In genomic region chr11:1908579-1908978, GRCh38 we compare ENCODE assay signal across 17 cellular contexts. TPM values are rescaled to one million over a fixed set of nuclear protein-coding genes. Genes with fewer than 3 reads are reported as not detected.
DNase-seq lines count a peak whose midpoint lies in the region; TF ChIP-seq lines count a peak whose summit lies in the region.
"Had no signal": no experiment of that assay in that cellular context is flagged by ENCODE, and none has a peak within 500 bp of the region (broad histone marks: within the 10 kb centered on the region; RNA-seq: fewer than 3 reads in every experiment).

No MANE protein-coding gene starts in this region.

- no peak overlapping the region for H2AFZ ChIP-seq in mesenchymal stem cell (ENCODE audit: low read depth, low read length)

- no peaks in the 10 kb centered on the region for H3K79me1 ChIP-seq in mesenchymal stem cell (replicated peaks; ENCODE audit: low read length, poor library complexity, severe bottlenecking)

- no peak overlapping the region for H3K4me2 ChIP-seq in mesenchymal stem cell (ENCODE audit: low read length, poor library complexity, severe bottlenecking)

- H3K9ac ChIP-seq in adipocyte (ENCODE audit: low read length) (peak overlapping the region; percentile 62), mesenchymal stem cell (ENCODE audit: low read length) (peak overlapping the region; percentile 74)

- no peak overlapping the region for H2BK12ac ChIP-seq in mesenchymal stem cell (ENCODE audit: low read length in 2 of 2)

- H3K4me3 ChIP-seq in adipocyte (ENCODE audit: low read length), result peak overlapping the region; percentile 50
- peak overlapping the region in 1 of 2 experiments; percentile 58 for H3K4me3 ChIP-seq in mesenchymal stem cell (ENCODE audit: insufficient read depth in 1 of 2, low read depth in 1 of 2, low read length in 2 of 2)
- H3K4me3 ChIP-seq in stomach, result no peak overlapping the region
- H3K4me3 ChIP-seq: transverse colon had no signal

- H2BK5ac ChIP-seq in mesenchymal stem cell (ENCODE audit: low read depth, low read length, poor library complexity, severe bottlenecking), result no peak overlapping the region

- no peak overlapping the region for H3K14ac ChIP-seq in mesenchymal stem cell (ENCODE audit: low read length in 2 of 2)

- H2AK5ac ChIP-seq in mesenchymal stem cell (ENCODE audit: low read length, severe bottlenecking), result no peak overlapping the region

- TF ChIP-seq CTCF in stomach (IDR thresholded peaks at IDR 0.05), result no peak
- no peak for TF ChIP-seq CTCF in type B pancreatic cell (conservative IDR thresholded peaks at IDR 0.05)

- H3K4me3 Mint-ChIP-seq in type B pancreatic cell, result no peak overlapping the region
- H3K4me3 Mint-ChIP-seq: activated CD4-positive, alpha-beta T cell treated with anti-CD3 and anti-CD28 coated beads, Interleukin-2, amount 10 ng/mL, durations not matched to agents 24 days and 14 days; H9; immature natural killer cell had no signal

- no peak overlapping the region for H3K23ac ChIP-seq in mesenchymal stem cell (ENCODE audit: low read length in 2 of 2)

- no peak for TF ChIP-seq EP300 in stomach (IDR thresholded peaks at IDR 0.05)

- H2BK120ac ChIP-seq in mesenchymal stem cell (ENCODE audit: low read depth, low read length), result no peak overlapping the region

- H3K27ac ChIP-seq in mesenchymal stem cell (ENCODE audit: low read length, poor library complexity, severe bottlenecking), result no peak overlapping the region
- peak overlapping the region in 4 of 5 donors; percentile 32 to 60 (median 40) for H3K27ac ChIP-seq in stomach

- H3K4ac ChIP-seq in mesenchymal stem cell (ENCODE audit: low read depth in 1 of 2, low read length in 2 of 2), result no peak overlapping the region

- no peaks in the 10 kb centered on the region for H3K9me3 Mint-ChIP-seq in type B pancreatic cell
- H3K9me3 Mint-ChIP-seq: activated CD4-positive, alpha-beta T cell treated with anti-CD3 and anti-CD28 coated beads, Interleukin-2, amount 10 ng/mL, durations not matched to agents 24 days and 14 days; immature natural killer cell had no signal

- no peak overlapping the region for H4K8ac ChIP-seq in mesenchymal stem cell (ENCODE audit: low read length)

- intact Hi-C loops in stomach (cut with DNase I; ENCODE audit: low total_unique reads), result no loop called here

- peaks cover 30% of the 10 kb centered on the region for H3K4me1 Mint-ChIP-seq in type B pancreatic cell (ENCODE audit: unreplicated experiment)
- H3K4me1 Mint-ChIP-seq: activated CD4-positive, alpha-beta T cell treated with anti-CD3 and anti-CD28 coated beads, Interleukin-2, amount 10 ng/mL, durations not matched to agents 24 days and 14 days; immature natural killer cell had no signal

- H3K9me3 ChIP-seq in adipocyte (ENCODE audit: control insufficient read depth, low read length) (no peaks in the 10 kb centered on the region), mesenchymal stem cell (ENCODE audit: control insufficient read depth, low read length) (no peaks in the 10 kb centered on the region), stomach (no peaks in the 10 kb centered on the region)
- H3K9me3 ChIP-seq: transverse colon had no signal

- H3K4me1 ChIP-seq in adipocyte (ENCODE audit: control insufficient read depth, insufficient read depth, low read length) (peaks cover 24% of the 10 kb centered on the region), mesenchymal stem cell (ENCODE audit: control insufficient read depth, insufficient read depth, low read depth, low read length) (no peaks in the 10 kb centered on the region), stomach (no peaks in the 10 kb centered on the region)
- H3K4me1 ChIP-seq: transverse colon had no signal

- H3K27me3 Mint-ChIP-seq in type B pancreatic cell, result no peaks in the 10 kb centered on the region

- H3K18ac ChIP-seq in mesenchymal stem cell (ENCODE audit: low read depth in 1 of 2, low read length in 2 of 2), result no peak overlapping the region

- TF ChIP-seq POLR2A in stomach (IDR thresholded peaks at IDR 0.05), result no peak

- H3K36me3 Mint-ChIP-seq in type B pancreatic cell, result no peaks in the 10 kb centered on the region
- H3K36me3 Mint-ChIP-seq: immature natural killer cell had no signal

- H3K36me3 ChIP-seq in adipocyte (ENCODE audit: control insufficient read depth, insufficient read depth, low read length, severe bottlenecking) (no peaks in the 10 kb centered on the region), mesenchymal stem cell (ENCODE audit: control insufficient read depth in 1 of 2, insufficient read depth in 2 of 2, low read depth in 1 of 2, low read length in 2 of 2) (no peaks in the 10 kb centered on the region), stomach (no peaks in the 10 kb centered on the region)
- H3K36me3 ChIP-seq: transverse colon had no signal

- WGBS in mesenchymal stem cell, result 64% methylated on average over 9 of the region's 9 CpGs
- WGBS in stomach, 5 donors, result 45 to 57% (median 48%) methylated on average over 9 of the region's 9 CpGs

- no peak overlapping the region for H3K27ac Mint-ChIP-seq in type B pancreatic cell
- H3K27ac Mint-ChIP-seq: activated CD4-positive, alpha-beta T cell treated with anti-CD3 and anti-CD28 coated beads, Interleukin-2, amount 10 ng/mL, durations not matched to agents 24 days and 14 days had no signal

- H4K91ac ChIP-seq in mesenchymal stem cell (ENCODE audit: low read length), result no peak overlapping the region

- H3K27me3 ChIP-seq in adipocyte (replicated peaks; ENCODE audit: control insufficient read depth, insufficient read depth, low read length) (no peaks in the 10 kb centered on the region), mesenchymal stem cell (ENCODE audit: control insufficient read depth in 1 of 2, insufficient read depth in 1 of 2, low read length in 2 of 2) (peaks cover 6 to 26% of the 10 kb centered on the region in 2 experiments), stomach (peaks cover 0 to 15% (median 0%) of the 10 kb centered on the region in 3 donors)
- H3K27me3 ChIP-seq: transverse colon had no signal

- no peak overlapping the region for H2BK15ac ChIP-seq in mesenchymal stem cell (ENCODE audit: low read depth, poor library complexity, severe bottlenecking)

- peak; percentile 32 for DNase-seq in adipocyte (ENCODE audit: low read depth)
- DNase-seq in fibroblast of peridontal ligament (ENCODE audit: extremely low read depth), result peak; percentile 34
- DNase-seq in mesenchymal stem cell, result no peak
- no peak for DNase-seq in stomach
- DNase-seq in NCI-H2081 (lab: John Stamatoyannopoulos, UW), result no peak
- no peak for DNase-seq in type B pancreatic cell (ENCODE audit: extremely low spot score, unreplicated experiment)
- no peak for DNase-seq in NCI-H128 (lab: John Stamatoyannopoulos, UW; ENCODE audit: unreplicated experiment)
- no peak for DNase-seq in NCI-H1092 treated with DMSO at 0.1 percent for 48 hours (lab: John Stamatoyannopoulos, UW)
- DNase-seq: activated CD4-positive, alpha-beta T cell treated with anti-CD3 and anti-CD28 coated beads, Interleukin-2, amount 10 ng/mL, durations not matched to agents 24 days and 14 days; activated naive CD4-positive, alpha-beta T cell treated with Interleukin-2 at 50 U/mL for 16 hours; effector memory CD4-positive, alpha-beta T cell; foreskin melanocyte; H9; immature natural killer cell; small intestine; transverse colon had no signal

RNA-seq across cellular contexts. Expression of gene TNNT3, which starts 10.9 kb away (rescaled TPM):
- not detected for polyA plus RNA-seq in mesenchymal stem cell (2013, experiment 1 of 2)
- polyA plus RNA-seq in mesenchymal stem cell (2013, experiment 2 of 2), result not detected
- total RNA-seq in stomach (1 to 10 TPM in 2 of 5 donors, not detected in 3; 2.3 to 7.2 TPM), type B pancreatic cell (ENCODE audit: low replicate concordance) (17.3 and 40.9 TPM in 2 replicates)
- 10 to 100 TPM in 1 of 3 donors, 1 to 10 TPM in 1, under 1 TPM in 1; 0.75 to 14.5 (median 3.1) TPM for polyA plus RNA-seq in stomach
- total RNA-seq: H9 had no signal
- polyA plus RNA-seq: BJ, immature natural killer cell had no signal

RNA-seq across cellular contexts. Expression of gene PRR33, which starts 16.9 kb away (rescaled TPM):
- not detected for polyA plus RNA-seq in mesenchymal stem cell (2013, experiment 1 of 2)
- polyA plus RNA-seq in mesenchymal stem cell (2013, experiment 2 of 2), result not detected
- total RNA-seq in stomach, result not detected
- polyA plus RNA-seq in stomach, result under 1 TPM in 1 of 3 donors, not detected in 2; 0.03 TPM
- not detected in 2 replicates for total RNA-seq in type B pancreatic cell (ENCODE audit: low replicate concordance)
- total RNA-seq: activated CD4-positive, alpha-beta T cell treated with anti-CD3 and anti-CD28 coated beads, Interleukin-2, amount 10 ng/mL, durations not matched to agents 24 days and 14 days; H9; transverse colon had no signal
- polyA plus RNA-seq: BJ had no signal

RNA-seq across cellular contexts. Expression of gene MRPL23, which starts 38.6 kb away (rescaled TPM):
- 100 TPM for polyA plus RNA-seq in mesenchymal stem cell (2013, experiment 1 of 2)
- 102 TPM for polyA plus RNA-seq in mesenchymal stem cell (2013, experiment 2 of 2)
- total RNA-seq in stomach (100 to 1,000 TPM in 2 of 5 donors, 10 to 100 TPM in 3; 14.0 to 281 (median 73.8) TPM), type B pancreatic cell (ENCODE audit: low replicate concordance) (40.0 and 46.1 TPM in 2 replicates)
- 100 to 1,000 TPM; 114 to 317 (median 231) TPM for polyA plus RNA-seq in stomach

RNA-seq across cellular contexts. Expression of gene LSP1, which starts 55.7 kb away (rescaled TPM):
- 1.3 TPM for polyA plus RNA-seq in mesenchymal stem cell (2013, experiment 1 of 2)
- 1.3 TPM for polyA plus RNA-seq in mesenchymal stem cell (2013, experiment 2 of 2)
- total RNA-seq in stomach (10 to 100 TPM in 4 of 5 donors, 1 to 10 TPM in 1; 9.8 to 78.8 (median 46.8) TPM), type B pancreatic cell (ENCODE audit: low replicate concordance) (0.50 and 0.53 TPM in 2 replicates)
- polyA plus RNA-seq in stomach, result 100 to 1,000 TPM in 2 of 3 donors, 10 to 100 TPM in 1; 29.0 to 239 (median 155) TPM
- total RNA-seq: H9 had no signal
- polyA plus RNA-seq: BJ had no signal

Comparison
In these comparisons a context has a peak if more than half of its experiments do, and no peak if none do; other contexts are left out.
1. DNase-seq: peak in adipocyte (single experiment) and fibroblast of peridontal ligament (single experiment); none in mesenchymal stem cell (single experiment), stomach (single experiment), NCI-H2081 (0 of 2), type B pancreatic cell (single experiment), NCI-H128 (single experiment) and NCI-H1092 treated with DMSO at 0.1 percent for 48 hours (single experiment).